In genomic region chr2:237708491-237708890, GRCh38 we compare ENCODE assay signal across 15 cellular contexts.
A peak's percentile ranks its signal among the peaks of the same experiment; 100 is the strongest.
DNase-seq lines count a peak whose midpoint lies in the region; ATAC-seq and TF ChIP-seq lines count a peak whose summit lies in the region.
"Had no signal": no experiment of that assay in that cellular context is flagged by ENCODE, and none has a peak within 500 bp of the region (broad histone marks: within the 10 kb centered on the region; RNA-seq: fewer than 3 reads in every experiment).

No MANE protein-coding gene starts in this region.

- H3K4me3 ChIP-seq in gastroesophageal sphincter (no peak overlapping the region), neutrophil (ENCODE audit: low read depth in 1 of 2, low read length in 1 of 2) (no peak overlapping the region), upper lobe of right lung (no peak overlapping the region), WERI-Rb-1 (ENCODE audit: low read depth, low read length) (no peak overlapping the region)

- ATAC-seq in Right ventricle myocardium superior (ENCODE audit: poor library complexity), result peak; percentile 23
- ATAC-seq in left cardiac atrium, result no peak
- no peak for ATAC-seq in gastroesophageal sphincter
- peak; percentile 56 for ATAC-seq in upper lobe of right lung

- 76 to 97% methylated on average over 3 to 12 of the region's 27 CpGs for WGBS in gastroesophageal sphincter (ENCODE audit: low coverage in 1 of 2), 2 donors

- no peak for TF ChIP-seq POLR2A in gastroesophageal sphincter (IDR thresholded peaks at IDR 0.05)

- no peaks in the 10 kb centered on the region for H3K27me3 ChIP-seq in gastroesophageal sphincter
- H3K27me3 ChIP-seq in neutrophil, result no peaks in the 10 kb centered on the region
- no peaks in the 10 kb centered on the region for H3K27me3 ChIP-seq in upper lobe of right lung
- no peaks in the 10 kb centered on the region for H3K27me3 ChIP-seq in WERI-Rb-1 (ENCODE audit: insufficient read depth, low read depth, severe bottlenecking)

- H3K36me3 ChIP-seq in gastroesophageal sphincter, result peaks cover 0 to 25% of the 10 kb centered on the region in 2 donors
- H3K36me3 ChIP-seq in neutrophil, result peaks cover 47% of the 10 kb centered on the region
- peaks cover 48% of the 10 kb centered on the region for H3K36me3 ChIP-seq in upper lobe of right lung
- H3K36me3 ChIP-seq in WERI-Rb-1, result no peaks in the 10 kb centered on the region

- no peak for TF ChIP-seq EP300 in gastroesophageal sphincter (IDR thresholded peaks at IDR 0.05)

- TF ChIP-seq CTCF in gastroesophageal sphincter (IDR thresholded peaks at IDR 0.05) (no peak), neutrophil (IDR thresholded peaks at IDR 0.05) (no peak), upper lobe of right lung (IDR thresholded peaks at IDR 0.05) (no peak), WERI-Rb-1 (IDR thresholded peaks at IDR 0.05; ENCODE audit: low read depth, low read length) (no peak)

- H3K9me3 ChIP-seq in gastroesophageal sphincter (no peaks in the 10 kb centered on the region), neutrophil (no peaks in the 10 kb centered on the region), upper lobe of right lung (no peaks in the 10 kb centered on the region), WERI-Rb-1 (ENCODE audit: severe bottlenecking) (no peaks in the 10 kb centered on the region)

- intact Hi-C loops in Right ventricle myocardium superior (cut with DNase I) (no loop called here), left cardiac atrium (cut with DNase I) (no loop called here), upper lobe of right lung (cut with DNase I) (no loop called here)

- peak overlapping the region; percentile 75 to 100 (median 94) for H3K27ac ChIP-seq in gastroesophageal sphincter
- H3K27ac ChIP-seq in neutrophil, result peak overlapping the region; percentile 68
- peak overlapping the region; percentile 26 for H3K27ac ChIP-seq in upper lobe of right lung
- H3K27ac ChIP-seq in WERI-Rb-1, result no peak overlapping the region

- DNase-seq in Right ventricle myocardium superior (no peak), left cardiac atrium (no peak), upper lobe of right lung (no peak), WERI-Rb-1 (no peak), inferior parietal cortex (ENCODE audit: extremely low spot score) (no peak), mesenteric fat pad (ENCODE audit: low spot score) (no peak)
- DNase-seq: activated CD4-positive, alpha-beta T cell treated with anti-CD3 and anti-CD28 coated beads, Interleukin-2, amount 50 U/mL, for 4 hours; activated effector memory CD4-positive, alpha-beta T cell treated with Interleukin-2 at 50 U/mL for 16 hours; anterior cingulate cortex; cortex of kidney; NCI-H1105; NCI-H226; occipital lobe had no signal

- H3K4me1 ChIP-seq in gastroesophageal sphincter, result peaks cover 16 to 87% (median 41%) of the 10 kb centered on the region in 3 donors
- peaks cover 40 to 44% of the 10 kb centered on the region in 2 experiments for H3K4me1 ChIP-seq in neutrophil (ENCODE audit: control insufficient read depth in 1 of 2, insufficient read depth in 1 of 2, low read depth in 1 of 2, low read length in 1 of 2)
- peaks cover 49% of the 10 kb centered on the region for H3K4me1 ChIP-seq in upper lobe of right lung

Comparison
In these comparisons a context has a peak if more than half of its experiments do, and no peak if none do; other contexts are left out.
1. ATAC-seq: peak in Right ventricle myocardium superior (single experiment) and upper lobe of right lung (single experiment); none in left cardiac atrium (0 of 2) and gastroesophageal sphincter (single experiment).